ENCODE assay signal across 29 cellular contexts in the genomic region with DNA sequence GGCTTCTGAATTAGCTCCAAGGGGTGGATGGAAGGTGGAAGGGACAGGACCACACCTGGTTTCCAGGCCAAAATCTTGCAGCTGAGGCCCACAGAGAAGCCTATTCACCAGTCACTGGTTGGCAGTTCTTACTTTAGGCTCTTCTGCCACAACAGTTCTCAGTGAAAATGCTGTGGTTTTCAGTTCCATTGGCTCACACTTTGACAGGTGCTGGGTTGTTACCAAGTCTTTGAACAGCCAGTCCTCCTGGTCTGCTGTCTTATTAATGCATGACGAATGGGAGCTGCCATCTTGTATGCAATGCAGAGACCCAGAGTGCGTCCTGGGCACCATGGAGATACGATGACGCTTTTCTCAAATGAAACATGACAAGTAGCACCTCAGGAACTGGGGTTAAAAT.
"Had no signal": no experiment of that assay in that cellular context is flagged by ENCODE, and none has a peak within 500 bp of the region (broad histone marks: within the 10 kb centered on the region; RNA-seq: fewer than 3 reads in every experiment).

No MANE protein-coding gene starts in this region.

- H3K27ac Mint-ChIP-seq: activated CD4-positive, alpha-beta T cell treated with anti-CD3 and anti-CD28 coated beads, Interleukin-2, amount 10 ng/mL, durations not matched to agents 7 days and 5 days; activated CD8-positive, alpha-beta T cell treated with anti-CD3 and anti-CD28 coated beads for 36 hours; activated T-helper 17 cell treated with anti-CD3 and anti-CD28 coated beads, Interleukin-2, amount 50 U/mL, for 72 hours; natural killer cell treated with Interleukin-12 subunit alpha and Interleukin-12 subunit beta and Interleukin-15 and Interleukin-18, amount 100 ng/mL, for 72 hours had no signal

- H3K4me1 ChIP-seq: gastrocnemius medialis, left lung, lower lobe of right lung, right lobe of liver, testis, transverse colon had no signal

- H3K9me3 Mint-ChIP-seq: natural killer cell treated with Interleukin-12 subunit alpha and Interleukin-12 subunit beta and Interleukin-15 and Interleukin-18, amount 100 ng/mL, for 72 hours had no signal

- H3K4me3 Mint-ChIP-seq: activated CD4-positive, alpha-beta T cell treated with anti-CD3 and anti-CD28 coated beads, Interleukin-2, amount 10 ng/mL, durations not matched to agents 7 days and 5 days; activated CD8-positive, alpha-beta T cell treated with anti-CD3 and anti-CD28 coated beads for 36 hours; activated T-cell treated with anti-CD3 and anti-CD28 coated beads, Interleukin-2, amount 50 U/mL, for 4 hours; activated T-helper 17 cell treated with anti-CD3 and anti-CD28 coated beads, Interleukin-2, amount 50 U/mL, for 72 hours; natural killer cell treated with Interleukin-12 subunit alpha and Interleukin-12 subunit beta and Interleukin-15 and Interleukin-18, amount 100 ng/mL, for 72 hours had no signal

- H3K9me3 ChIP-seq: gastrocnemius medialis, mucosa of descending colon, right lobe of liver, testis, transverse colon had no signal

- DNase-seq: activated CD4-positive, alpha-beta T cell treated with anti-CD3 and anti-CD28 coated beads for 1 hour; activated CD4-positive, alpha-beta T cell treated with anti-CD3 and anti-CD28 coated beads, Interleukin-2, amount 10 ng/mL, durations not matched to agents 7 days and 5 days; activated CD8-positive, alpha-beta T cell treated with anti-CD3 and anti-CD28 coated beads for 36 hours; activated gamma-delta T cell treated with Interleukin-2 at 50 U/mL for 16 hours; activated naive CD4-positive, alpha-beta T cell treated with anti-CD3 and anti-CD28 coated beads, Interleukin-2, amount 50 U/mL, for 16 hours; activated T-cell treated with anti-CD3 and anti-CD28 coated beads, Interleukin-2, amount 50 U/mL, for 4 hours; amniotic stem cell; brain microvascular endothelial cell; dorsolateral prefrontal cortex; effector memory CD4-positive, alpha-beta T cell; gastrocnemius medialis; glutamatergic neuron; left lung; lower lobe of right lung; mesendoderm; mucosa of descending colon; posterior cingulate gyrus; right lobe of liver; stimulated activated CD4-positive, alpha-beta T cell treated with anti-CD3 and anti-CD28 coated beads, Interleukin-2, amount 100 ng/mL, for 48 hours; stimulated activated naive CD8-positive, alpha-beta T cell treated with anti-CD3 and anti-CD28 coated beads, Interleukin-15, Interleukin-2, amounts not matched to agents 100 U/mL and 50 U/mL, for 24 hours; testis; transverse colon had no signal

- ATAC-seq: activated CD8-positive, alpha-beta T cell treated with anti-CD3 and anti-CD28 coated beads for 36 hours; activated T-cell treated with anti-CD3 and anti-CD28 coated beads, Interleukin-2, amount 50 U/mL, for 4 hours; activated T-helper 17 cell treated with anti-CD3 and anti-CD28 coated beads, Interleukin-2, amount 50 U/mL, for 72 hours; gastrocnemius medialis; left lung; lower lobe of right lung; mucosa of descending colon; natural killer cell treated with Interleukin-12 subunit alpha and Interleukin-12 subunit beta and Interleukin-15 and Interleukin-18, amount 100 ng/mL, for 72 hours; right lobe of liver; stimulated activated naive CD8-positive, alpha-beta T cell treated with anti-CD3 and anti-CD28 coated beads, Interleukin-15, Interleukin-2, amounts not matched to agents 100 U/mL and 50 U/mL, for 24 hours had no signal

- H3K27me3 ChIP-seq: gastrocnemius medialis, right lobe of liver, testis, transverse colon had no signal

- FAIRE-seq: astrocyte, islet of Langerhans, TTC549 had no signal

- H3K36me3 ChIP-seq: brain microvascular endothelial cell, gastrocnemius medialis, left lung, lower lobe of right lung, right lobe of liver, transverse colon had no signal

- H3K27me3 Mint-ChIP-seq: activated CD4-positive, alpha-beta T cell treated with anti-CD3 and anti-CD28 coated beads, Interleukin-2, amount 10 ng/mL, durations not matched to agents 7 days and 5 days; activated CD8-positive, alpha-beta T cell treated with anti-CD3 and anti-CD28 coated beads for 36 hours had no signal

- H3K4me3 ChIP-seq: coronary artery, dorsolateral prefrontal cortex, gastrocnemius medialis, left lung, lower lobe of right lung, mucosa of descending colon, right lobe of liver, testis, transverse colon had no signal

- H3K4me1 Mint-ChIP-seq: activated T-helper 17 cell treated with anti-CD3 and anti-CD28 coated beads, Interleukin-2, amount 50 U/mL, for 72 hours had no signal

- H3K27ac ChIP-seq: brain microvascular endothelial cell, coronary artery, dorsolateral prefrontal cortex, gastrocnemius medialis, left lung, lower lobe of right lung, right lobe of liver, testis, transverse colon, VCaP had no signal
